In the genomic region with DNA sequence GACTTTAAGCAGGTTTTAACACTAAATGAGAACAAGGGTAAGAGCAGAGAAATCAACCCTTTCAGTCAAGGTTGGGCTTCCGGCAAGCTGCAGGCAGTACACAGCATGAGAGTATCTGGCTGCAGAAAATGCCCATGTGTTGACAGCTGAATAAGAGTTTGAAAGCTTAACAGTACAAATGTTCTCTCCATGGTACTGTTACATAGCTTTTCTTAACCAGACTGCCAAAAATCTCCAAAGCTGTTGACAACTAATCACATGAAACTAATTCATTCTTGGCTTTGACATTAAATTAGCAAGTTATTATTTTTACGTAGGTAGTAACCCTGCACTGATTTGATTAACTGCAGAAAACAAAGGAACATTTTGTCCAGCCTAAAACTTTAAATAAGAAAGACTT, we compare ENCODE assay signal across 1 cellular context.
TF ChIP-seq lines count a peak whose summit lies in the region.

No MANE protein-coding gene starts in this region.

TF ChIP-seq in GM23338, 12 proteins besides CTCF, POLR2A, EP300 and RAD21 (continued from another document):
- TF ChIP-seq, protein P1, sequence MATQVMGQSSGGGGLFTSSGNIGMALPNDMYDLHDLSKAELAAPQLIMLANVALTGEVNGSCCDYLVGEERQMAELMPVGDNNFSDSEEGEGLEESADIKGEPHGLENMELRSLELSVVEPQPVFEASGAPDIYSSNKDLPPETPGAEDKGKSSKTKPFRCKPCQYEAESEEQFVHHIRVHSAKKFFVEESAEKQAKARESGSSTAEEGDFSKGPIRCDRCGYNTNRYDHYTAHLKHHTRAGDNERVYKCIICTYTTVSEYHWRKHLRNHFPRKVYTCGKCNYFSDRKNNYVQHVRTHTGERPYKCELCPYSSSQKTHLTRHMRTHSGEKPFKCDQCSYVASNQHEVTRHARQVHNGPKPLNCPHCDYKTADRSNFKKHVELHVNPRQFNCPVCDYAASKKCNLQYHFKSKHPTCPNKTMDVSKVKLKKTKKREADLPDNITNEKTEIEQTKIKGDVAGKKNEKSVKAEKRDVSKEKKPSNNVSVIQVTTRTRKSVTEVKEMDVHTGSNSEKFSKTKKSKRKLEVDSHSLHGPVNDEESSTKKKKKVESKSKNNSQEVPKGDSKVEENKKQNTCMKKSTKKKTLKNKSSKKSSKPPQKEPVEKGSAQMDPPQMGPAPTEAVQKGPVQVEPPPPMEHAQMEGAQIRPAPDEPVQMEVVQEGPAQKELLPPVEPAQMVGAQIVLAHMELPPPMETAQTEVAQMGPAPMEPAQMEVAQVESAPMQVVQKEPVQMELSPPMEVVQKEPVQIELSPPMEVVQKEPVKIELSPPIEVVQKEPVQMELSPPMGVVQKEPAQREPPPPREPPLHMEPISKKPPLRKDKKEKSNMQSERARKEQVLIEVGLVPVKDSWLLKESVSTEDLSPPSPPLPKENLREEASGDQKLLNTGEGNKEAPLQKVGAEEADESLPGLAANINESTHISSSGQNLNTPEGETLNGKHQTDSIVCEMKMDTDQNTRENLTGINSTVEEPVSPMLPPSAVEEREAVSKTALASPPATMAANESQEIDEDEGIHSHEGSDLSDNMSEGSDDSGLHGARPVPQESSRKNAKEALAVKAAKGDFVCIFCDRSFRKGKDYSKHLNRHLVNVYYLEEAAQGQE (IDR thresholded peaks at IDR 0.05; ENCODE audit: unreplicated experiment) = no peak
- TF ChIP-seq NANOG (IDR thresholded peaks at IDR 0.05; ENCODE audit: borderline replicate concordance) (no peak), ZNF114 (CRISPR knock-in tag; IDR thresholded peaks at IDR 0.05) (no peak), ZNF331 (CRISPR knock-in tag; IDR thresholded peaks at IDR 0.05; ENCODE audit: low read depth) (no peak), CREB1 (CRISPR knock-in tag; IDR thresholded peaks at IDR 0.05; ENCODE audit: low read depth) (no peak)
